8 cellular contexts compared by ENCODE assay signal in genomic region chr14:73755434-73756014, GRCh38. TPM values are rescaled to one million over a fixed set of nuclear protein-coding genes. Genes with fewer than 3 reads are reported as not detected.
DNase-seq lines count a peak whose midpoint lies in the region; ATAC-seq, FAIRE-seq and TF ChIP-seq lines count a peak whose summit lies in the region.

No MANE protein-coding gene starts in this region.

- H3K4me3 Mint-ChIP-seq in activated naive CD4-positive, alpha-beta T cell treated with anti-CD3 and anti-CD28 coated beads for 36 hours: peak overlapping the region; percentile 91
- peak overlapping the region; percentile 94 for H3K4me3 Mint-ChIP-seq in activated naive CD4-positive, alpha-beta T cell treated with anti-CD3 and anti-CD28 coated beads, Interleukin-2, amount 50 U/mL, for 24 hours

- peaks cover 78% of the 10 kb centered on the region for H3K4me1 Mint-ChIP-seq in activated naive CD4-positive, alpha-beta T cell treated with anti-CD3 and anti-CD28 coated beads for 36 hours (ENCODE audit: low read depth)
- H3K4me1 Mint-ChIP-seq in activated naive CD4-positive, alpha-beta T cell treated with anti-CD3 and anti-CD28 coated beads, Interleukin-2, amount 50 U/mL, for 24 hours: peaks cover 79% of the 10 kb centered on the region

- peaks cover 24% of the 10 kb centered on the region for H3K36me3 Mint-ChIP-seq in activated naive CD4-positive, alpha-beta T cell treated with anti-CD3 and anti-CD28 coated beads for 36 hours (ENCODE audit: low read depth)
- H3K36me3 Mint-ChIP-seq in activated naive CD4-positive, alpha-beta T cell treated with anti-CD3 and anti-CD28 coated beads, Interleukin-2, amount 50 U/mL, for 24 hours: no peaks in the 10 kb centered on the region

- peaks cover 76 to 79% of the 10 kb centered on the region in 2 donors for H3K4me1 ChIP-seq in kidney (ENCODE audit: control insufficient read depth in 1 of 2, insufficient read depth in 1 of 2, low read depth in 1 of 2, low read length in 2 of 2)

- no peaks in the 10 kb centered on the region for H3K9me3 Mint-ChIP-seq in activated naive CD4-positive, alpha-beta T cell treated with anti-CD3 and anti-CD28 coated beads for 36 hours
- H3K9me3 Mint-ChIP-seq in activated naive CD4-positive, alpha-beta T cell treated with anti-CD3 and anti-CD28 coated beads, Interleukin-2, amount 50 U/mL, for 24 hours: no peaks in the 10 kb centered on the region

- intact Hi-C loops in activated naive CD4-positive, alpha-beta T cell treated with anti-CD3 and anti-CD28 coated beads for 36 hours (cut with micrococcal nuclease): loop anchor here (2.0 to 5.0 kb wide), 2 partner anchors 15 to 262 kb away; partner anchors contain the start of genes BBOF1 and ENTPD5
- intact Hi-C loops in kidney (cut with DNase I): no loop called here

- peak overlapping the region in 1 of 2 donors; percentile 65 for H3K9ac ChIP-seq in kidney (ENCODE audit: low read length in 2 of 2)

- FAIRE-seq in kidney (lab: Jason Lieb, UNC): no peak

- no peaks in the 10 kb centered on the region for H3K27me3 Mint-ChIP-seq in activated naive CD4-positive, alpha-beta T cell treated with anti-CD3 and anti-CD28 coated beads for 36 hours (ENCODE audit: low read depth)
- H3K27me3 Mint-ChIP-seq in activated naive CD4-positive, alpha-beta T cell treated with anti-CD3 and anti-CD28 coated beads, Interleukin-2, amount 50 U/mL, for 24 hours: no peaks in the 10 kb centered on the region

- CTCF ChIA-PET in activated naive CD4-positive, alpha-beta T cell treated with anti-CD3 and anti-CD28 coated beads for 36 hours (lab: Charles Lee): interaction anchor here (1.0 to 9.6 kb wide), 7 partner anchors 10 to 185 kb away, joined by 4 to 112 read pairs (median 5); no protein-coding TSS in a partner anchor

- H3K4me3 ChIP-seq in kidney (ENCODE audit: low read length in 2 of 2): peak overlapping the region in 1 of 2 donors; percentile 13

- ATAC-seq in GM18870 (IDR thresholded peaks at IDR 0.05; ENCODE audit: unreplicated experiment): no peak

- no peak for TF ChIP-seq CTCF in kidney (IDR thresholded peaks at IDR 0.05; ENCODE audit: borderline replicate concordance, extremely low read depth, insufficient read depth)

- DNase-seq in activated naive CD4-positive, alpha-beta T cell treated with anti-CD3 and anti-CD28 coated beads for 36 hours: peak; percentile 45
- DNase-seq in activated naive CD4-positive, alpha-beta T cell treated with anti-CD3 and anti-CD28 coated beads, Interleukin-2, amount 50 U/mL, for 16 hours: no peak
- DNase-seq in kidney: peak; percentile 86
- peak; percentile 81 for DNase-seq in superior temporal gyrus (ENCODE audit: extremely low spot score)
- DNase-seq in NCI-H1694 treated with DMSO at 0.1 percent for 48 hours (lab: John Stamatoyannopoulos, UW): no peak
- DNase-seq in HK-2 (ENCODE audit: unreplicated experiment): no peak

- H3K27ac ChIP-seq in kidney (ENCODE audit: low read depth in 2 of 2, low read length in 2 of 2): peak overlapping the region; percentile 63 to 91

- H3K9me3 ChIP-seq in kidney (ENCODE audit: control insufficient read depth in 1 of 2, low read length in 2 of 2): no peaks in the 10 kb centered on the region

- no peaks in the 10 kb centered on the region for H3K36me3 ChIP-seq in kidney (ENCODE audit: control insufficient read depth in 1 of 2, insufficient read depth in 2 of 2, low read length in 2 of 2)

- peak overlapping the region; percentile 95 for H3K27ac Mint-ChIP-seq in activated naive CD4-positive, alpha-beta T cell treated with anti-CD3 and anti-CD28 coated beads for 36 hours
- peak overlapping the region; percentile 98 for H3K27ac Mint-ChIP-seq in activated naive CD4-positive, alpha-beta T cell treated with anti-CD3 and anti-CD28 coated beads, Interleukin-2, amount 50 U/mL, for 24 hours

RNA-seq across cellular contexts. Expression of gene PNMA1, which starts 41.3 kb away (rescaled TPM):
- 10 to 100 TPM; 18.5 to 19.2 TPM for total RNA-seq in activated naive CD4-positive, alpha-beta T cell treated with anti-CD3 and anti-CD28 coated beads for 36 hours
- total RNA-seq in kidney: 53.1 TPM
- 34.6 TPM for polyA plus RNA-seq in kidney (ENCODE audit: insufficient read depth, low read depth, low replicate concordance)

Comparison
In these comparisons a context has a peak if more than half of its experiments do, and no peak if none do; other contexts are left out.
1. DNase-seq: peak in activated naive CD4-positive, alpha-beta T cell treated with anti-CD3 and anti-CD28 coated beads for 36 hours (single experiment), kidney (single experiment) and superior temporal gyrus (single experiment); none in activated naive CD4-positive, alpha-beta T cell treated with anti-CD3 and anti-CD28 coated beads, Interleukin-2, amount 50 U/mL, for 16 hours (single experiment), NCI-H1694 treated with DMSO at 0.1 percent for 48 hours (single experiment) and HK-2 (single experiment).